In genomic region chr12:120055231-120055630, GRCh38 we compare ENCODE assay signal across 1 cellular context.
TF ChIP-seq lines count a peak whose summit lies in the region.

No MANE protein-coding gene starts in this region.

TF ChIP-seq in A549, 52 proteins besides CTCF, POLR2A, EP300 and RAD21 (continued from another document):
- TF ChIP-seq REST (IDR thresholded peaks at IDR 0.05) (no peak), PHF8 (IDR thresholded peaks at IDR 0.05; ENCODE audit: borderline replicate concordance, low read depth) (no peak)
